15 cellular contexts compared by ENCODE assay signal in the genomic region with DNA sequence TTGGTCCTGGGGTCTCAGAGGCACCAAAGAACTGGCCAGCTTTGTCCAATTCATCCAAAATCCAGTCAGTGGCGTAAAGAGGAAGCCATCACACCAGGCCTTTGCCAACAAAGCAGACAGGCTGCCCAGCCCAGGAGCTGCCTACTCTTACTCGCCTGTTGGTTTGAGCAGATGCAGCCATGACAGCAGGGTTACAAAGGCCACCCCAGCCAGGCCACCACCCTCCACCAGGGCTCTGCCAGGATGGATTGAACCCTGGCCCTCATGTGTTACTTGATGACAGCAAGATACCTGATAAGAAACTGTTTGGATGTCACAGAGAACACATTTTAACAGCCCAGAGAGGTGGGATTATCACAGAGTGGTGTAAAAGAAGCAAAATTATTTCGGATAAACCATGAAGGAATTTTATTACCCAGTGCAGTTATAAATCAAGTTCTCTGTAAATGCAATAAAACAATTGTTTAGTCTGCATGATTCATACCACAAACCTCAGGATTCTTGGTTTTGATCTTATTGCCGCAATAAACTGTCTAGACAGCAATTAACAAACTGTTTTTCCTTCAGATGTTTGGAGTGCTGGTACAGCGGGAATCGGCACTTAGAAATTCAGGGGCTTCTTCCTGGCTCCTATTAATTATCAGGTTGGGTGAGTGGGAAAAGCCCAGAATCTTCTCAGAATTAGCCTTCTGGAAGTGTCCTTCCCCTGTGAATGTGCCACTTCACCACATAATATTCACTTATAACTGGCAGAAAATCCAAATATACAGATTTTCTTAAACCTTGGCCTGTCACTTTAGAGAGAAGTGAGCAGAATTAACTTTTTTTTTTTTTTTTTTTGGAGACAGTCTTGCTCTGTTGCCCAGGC. TPM values are rescaled to one million over a fixed set of nuclear protein-coding genes. Genes with fewer than 3 reads are reported as not detected.
DNase-seq lines count a peak whose midpoint lies in the region; ATAC-seq and TF ChIP-seq lines count a peak whose summit lies in the region.
"Had no signal": no experiment of that assay in that cellular context is flagged by ENCODE, and none has a peak within 500 bp of the region (broad histone marks: within the 10 kb centered on the region; RNA-seq: fewer than 3 reads in every experiment).

No MANE protein-coding gene starts in this region.

- H3K4me3 ChIP-seq in SK-N-SH (ENCODE audit: low read depth in 2 of 2, low read length in 1 of 2): no peak overlapping the region
- H3K4me3 ChIP-seq: dorsolateral prefrontal cortex, heart right ventricle, testis had no signal

- no peak for TF ChIP-seq RAD21 in SK-N-SH (IDR thresholded peaks at IDR 0.05; ENCODE audit: low read length)

- H3K4me1 ChIP-seq in SK-N-SH (ENCODE audit: control insufficient read depth in 1 of 2, insufficient read depth in 2 of 2, low read depth in 1 of 2, low read length in 1 of 2): peaks cover 0 to 5% of the 10 kb centered on the region in 2 experiments; a peak in 1 of 4 replicates
- H3K4me1 ChIP-seq: heart right ventricle, testis had no signal

- POLR2A ChIA-PET in SK-N-SH (lab: Yijun Ruan, JAX): interaction anchor here (0.8 kb wide), 1 partner anchor 846 kb away, joined by 3 read pairs; no protein-coding TSS in a partner anchor

- peak overlapping the region; percentile 35; the same call in 1 of the 2 replicates for H2AFZ ChIP-seq in SK-N-SH (ENCODE audit: low read depth)

- no peaks in the 10 kb centered on the region for H3K27me3 ChIP-seq in SK-N-SH (ENCODE audit: insufficient read depth)
- H3K27me3 ChIP-seq: testis had no signal

- no peaks in the 10 kb centered on the region for H3F3A ChIP-seq in SK-N-SH (replicated peaks; ENCODE audit: insufficient read depth)

- H3K36me3 ChIP-seq in SK-N-SH (replicated peaks in 1 of 2; ENCODE audit: control insufficient read depth in 1 of 2, insufficient read depth in 2 of 2, low read length in 1 of 2): no peaks in the 10 kb centered on the region
- H3K36me3 ChIP-seq: heart right ventricle had no signal

- no peak for ATAC-seq in GM18868 (IDR thresholded peaks at IDR 0.05; ENCODE audit: unreplicated experiment)
- ATAC-seq: heart right ventricle had no signal

- peak overlapping the region in 1 of 2 experiments; percentile 34; a peak in 2 of 4 replicates for H3K27ac ChIP-seq in SK-N-SH (ENCODE audit: low read depth in 2 of 2, low read length in 1 of 2)
- H3K27ac ChIP-seq: dorsolateral prefrontal cortex, heart right ventricle, testis, VCaP had no signal

- DNase-seq in HCEC 1CT (peak; percentile 69), SK-N-SH (no peak), iris pigment epithelial cell (ENCODE audit: low read depth) (peak; percentile 76), stromal cell of bone marrow (ENCODE audit: low read depth) (peak; percentile 44), NCI-H510A treated with DMSO at 0.1 percent for 48 hours (lab: John Stamatoyannopoulos, UW) (no peak), C1 segment of cervical spinal cord (lab: John Stamatoyannopoulos, UW) (no peak)
- DNase-seq: activated CD8-positive, alpha-beta memory T cell treated with anti-CD3 and anti-CD28 coated beads, Interleukin-2, amount 50 U/mL, for 4 hours; DMS79 treated with DMSO at 0.1 percent for 48 hours; dorsolateral prefrontal cortex; heart right ventricle; MV-4-11; retina; testis had no signal

- no peaks in the 10 kb centered on the region; the same call in 1 of the 2 replicates for H3K79me2 ChIP-seq in SK-N-SH (ENCODE audit: insufficient read depth)

- H3K4me2 ChIP-seq in SK-N-SH: peak overlapping the region; percentile 28; the same call in 1 of the 2 replicates

- 57% methylated on average over 6 of the region's 6 CpGs for WGBS in SK-N-SH (ENCODE audit: low lambda C conversion rate)

- H3K9me2 ChIP-seq in SK-N-SH: no peaks in the 10 kb centered on the region

- no peak for TF ChIP-seq CTCF in SK-N-SH (IDR thresholded peaks at IDR 0.05)

- TF ChIP-seq EP300 in SK-N-SH (IDR thresholded peaks at IDR 0.05; ENCODE audit: borderline replicate concordance in 1 of 2, low read depth in 1 of 2, low read length in 1 of 2): no peak

- CTCF ChIA-PET in SK-N-SH (lab: Yijun Ruan, JAX): interaction anchor here (0.7 kb wide), 1 partner anchor 51 kb away, joined by 3 read pairs; no protein-coding TSS in a partner anchor

- H3K9ac ChIP-seq in SK-N-SH: no peak overlapping the region; the same call in 1 of the 2 replicates

- no peaks in the 10 kb centered on the region for H3K9me3 ChIP-seq in SK-N-SH
- H3K9me3 ChIP-seq: heart right ventricle, testis had no signal

- H4K20me1 ChIP-seq in SK-N-SH (ENCODE audit: insufficient read depth): no peaks in the 10 kb centered on the region

TF ChIP-seq in SK-N-SH, 30 proteins besides CTCF, POLR2A, EP300 and RAD21:
- 0 out of 2 replicates have a peak, but pooled peaks have one; percentile 13 for TF ChIP-seq TCF12 (IDR thresholded peaks at IDR 0.05)
- no peak for TF ChIP-seq POLR2AphosphoS5 (IDR thresholded peaks at IDR 0.05; ENCODE audit: low read depth, low read length)
- TF ChIP-seq RXRA (IDR thresholded peaks at IDR 0.05; ENCODE audit: borderline replicate concordance, low read depth): no peak

RNA-seq across cellular contexts. Expression of a gene that starts 57.9 kb away (rescaled TPM):
- polyA plus RNA-seq in SK-N-SH (2012; rRNA removed): 0.82 and 1.2 TPM in 2 replicates
- polyA plus RNA-seq in SK-N-SH (2012; cell fraction: cytosol; rRNA removed): 0.39 and 0.72 TPM in 2 replicates
- 8.7 and 8.9 TPM in 2 replicates for polyA plus RNA-seq in SK-N-SH (2012; cell fraction: nucleus; rRNA removed)

Comparison
In these comparisons a context has a peak if more than half of its experiments do, and no peak if none do; other contexts are left out.
1. DNase-seq: peak in HCEC 1CT (single experiment), iris pigment epithelial cell (single experiment) and stromal cell of bone marrow (single experiment); none in SK-N-SH (single experiment), NCI-H510A treated with DMSO at 0.1 percent for 48 hours (single experiment) and C1 segment of cervical spinal cord (0 of 14).